Comparison of ENCODE assay signal across 25 cellular contexts in genomic region chr9:108662935-108663334, GRCh38.
"Had no signal": no experiment of that assay in that cellular context is flagged by ENCODE, and none has a peak within 500 bp of the region (broad histone marks: within the 10 kb centered on the region; RNA-seq: fewer than 3 reads in every experiment).

No MANE protein-coding gene starts in this region.

- H3K9me3 ChIP-seq: right lobe of liver had no signal

- H3K4me3 ChIP-seq: heart right ventricle, left ventricle myocardium inferior, lung, mucosa of descending colon, ovary, right lobe of liver, thoracic aorta, uterus had no signal

- H3K27me3 ChIP-seq: brain microvascular endothelial cell, heart right ventricle, neutrophil, ovary, right lobe of liver, uterus had no signal

- ATAC-seq: heart right ventricle; mucosa of descending colon; right lobe of liver; stimulated activated effector memory CD8-positive, alpha-beta T cell treated with anti-CD3 and anti-CD28 coated beads, Interleukin-12 subunit alpha, Interleukin-12 subunit beta, amount 100 ng/mL, for 72 hours had no signal

- H3K4me1 ChIP-seq: heart right ventricle, left ventricle myocardium inferior, right lobe of liver, uterus had no signal

- DNase-seq: activated CD4-positive, alpha-beta memory T cell treated with anti-CD3 and anti-CD28 coated beads for 36 hours; activated CD4-positive, alpha-beta T cell treated with anti-CD3 and anti-CD28 coated beads for 48 hours; activated CD8-positive, alpha-beta memory T cell treated with anti-CD3 and anti-CD28 coated beads, Interleukin-2, amount 50 U/mL, for 4 hours; activated gamma-delta T cell; activated naive CD4-positive, alpha-beta T cell treated with anti-CD3 and anti-CD28 coated beads, Interleukin-2, amount 50 U/mL, for 16 hours; activated T-cell treated with anti-CD3 and anti-CD28 coated beads, Interleukin-2, amount 50 U/mL, for 1 hour; amniotic stem cell; brain microvascular endothelial cell; heart right ventricle; left ventricle myocardium inferior; mucosa of descending colon; ovary; right lobe of liver; stimulated activated CD4-positive, alpha-beta T cell treated with anti-CD3 and anti-CD28 coated beads, Interleukin-12 subunit alpha, Interleukin-12 subunit beta, amount 100 ng/mL, for 4 hours; stimulated activated CD4-positive, alpha-beta T cell treated with anti-CD3 and anti-CD28 coated beads, Interleukin-4, amount 100 ng/mL, for 24 hours; T-helper 1 cell; trophoblast cell; uterus had no signal

- H3K27ac ChIP-seq: brain microvascular endothelial cell, heart right ventricle, left ventricle myocardium inferior, neutrophil, ovary, right lobe of liver, thoracic aorta, uterus had no signal

- H3K36me3 ChIP-seq: brain microvascular endothelial cell, heart right ventricle, left ventricle myocardium inferior, neutrophil, ovary, right lobe of liver, thoracic aorta, uterus had no signal

- FAIRE-seq: astrocyte, endothelial cell of umbilical vein, islet of Langerhans had no signal
